In genomic region chr4:86856896-86857295, GRCh38 we compare ENCODE assay signal across 16 cellular contexts. TPM values are rescaled to one million over a fixed set of nuclear protein-coding genes. Genes with fewer than 3 reads are reported as not detected.
"Had no signal": no experiment of that assay in that cellular context is flagged by ENCODE, and none has a peak within 500 bp of the region (broad histone marks: within the 10 kb centered on the region; RNA-seq: fewer than 3 reads in every experiment).

No MANE protein-coding gene starts in this region.

- H3K36me3 ChIP-seq: ascending aorta, upper lobe of left lung had no signal

- DNase-seq: activated CD4-positive, alpha-beta T cell treated with anti-CD3 and anti-CD28 coated beads, Interleukin-2, amount 50 U/mL, for 1 hour; activated CD8-positive, alpha-beta memory T cell treated with anti-CD3 and anti-CD28 coated beads for 24 hours; endodermal cell; head of caudate nucleus; kidney glomerular epithelial cell; occipital lobe; right cardiac atrium; small intestine; stimulated activated naive CD8-positive, alpha-beta T cell treated with anti-CD3 and anti-CD28 coated beads, Interleukin-15, amount 100 ng/mL, for 72 hours; upper lobe of left lung had no signal

- H3K27me3 ChIP-seq: ascending aorta, upper lobe of left lung had no signal

- ATAC-seq: activated CD4-positive, CD25-positive, alpha-beta regulatory T cell treated with anti-CD3 and anti-CD28 coated beads, Interleukin-2, amount 50 U/mL, for 24 hours; natural killer cell treated with Interleukin-12 subunit alpha and Interleukin-12 subunit beta and Interleukin-15 and Interleukin-18, amount 100 ng/mL, for 72 hours; right cardiac atrium; stimulated activated naive CD8-positive, alpha-beta T cell treated with anti-CD3 and anti-CD28 coated beads, Interleukin-15, amount 100 ng/mL, for 72 hours had no signal

- H3K4me3 ChIP-seq: ascending aorta, upper lobe of left lung had no signal

- H3K9me3 ChIP-seq: ascending aorta, upper lobe of left lung had no signal

- H3K4me1 ChIP-seq: ascending aorta had no signal

- H3K27ac ChIP-seq: ascending aorta, upper lobe of left lung had no signal

RNA-seq across cellular contexts. Expression of gene SLC10A6, which starts 7.7 kb away (rescaled TPM):
- total RNA-seq: endodermal cell; frontal cortex; natural killer cell treated with Interleukin-12 subunit alpha and Interleukin-12 subunit beta and Interleukin-15 and Interleukin-18, amount 100 ng/mL, for 72 hours; occipital lobe; progenitor cell of endocrine pancreas had no signal

RNA-seq across cellular contexts. Expression of gene C4orf36, which starts 35.3 kb away (rescaled TPM):
- total RNA-seq: ascending aorta; liver; natural killer cell treated with Interleukin-12 subunit alpha and Interleukin-12 subunit beta and Interleukin-15 and Interleukin-18, amount 100 ng/mL, for 72 hours had no signal
